In genomic region chr13:84279166-84279565, GRCh38 we compare ENCODE assay signal across 23 cellular contexts.
"Had no signal": no experiment of that assay in that cellular context is flagged by ENCODE, and none has a peak within 500 bp of the region (broad histone marks: within the 10 kb centered on the region; RNA-seq: fewer than 3 reads in every experiment).

No MANE protein-coding gene starts in this region.

- H3K36me3 Mint-ChIP-seq: activated CD4-positive, alpha-beta memory T cell treated with anti-CD3 and anti-CD28 coated beads for 36 hours; activated naive CD8-positive, alpha-beta T cell; brain; naive thymus-derived CD8-positive, alpha-beta T cell; stimulated activated memory B cell treated with anti-CD40 and anti-IgM and Interleukin-4, amounts not matched to agents 10 μg/mL and 1 μg/mL and 100 μg/mL, for 72 hours; type B pancreatic cell; WTC11 had no signal

- H3K27me3 Mint-ChIP-seq: activated CD4-positive, alpha-beta memory T cell treated with anti-CD3 and anti-CD28 coated beads for 36 hours; activated CD4-positive, alpha-beta T cell treated with anti-CD3 and anti-CD28 coated beads for 36 hours; activated naive CD8-positive, alpha-beta T cell; brain; naive thymus-derived CD8-positive, alpha-beta T cell; stimulated activated memory B cell treated with anti-CD40 and anti-IgM and Interleukin-4, amounts not matched to agents 10 μg/mL and 1 μg/mL and 100 μg/mL, for 72 hours; type B pancreatic cell had no signal

- H3K9me3 ChIP-seq: gastrocnemius medialis, pancreas, spleen, testis had no signal

- H3K27ac Mint-ChIP-seq: activated CD4-positive, alpha-beta memory T cell treated with anti-CD3 and anti-CD28 coated beads for 36 hours; activated CD4-positive, alpha-beta T cell treated with anti-CD3 and anti-CD28 coated beads for 36 hours; activated naive CD8-positive, alpha-beta T cell; activated T-helper 1 cell treated with anti-CD3 and anti-CD28 coated beads, Interleukin-12 subunit alpha, Interleukin-12 subunit beta, Interleukin-2, Interleukin-4 antibody, amounts not matched to agents 30 ng/mL and 10 ng/mL and 1 ng/mL, durations not matched to agents 14 hours and 24 hours and 36 hours; brain; naive thymus-derived CD8-positive, alpha-beta T cell; stimulated activated memory B cell treated with anti-CD40 and anti-IgM and Interleukin-4, amounts not matched to agents 10 μg/mL and 1 μg/mL and 100 μg/mL, for 72 hours; T-helper 2 cell treated with Interferon-gamma antibody and Interleukin-4, amounts not matched to agents 5 μg/mL and 100 μg/mL, for 36 hours; type B pancreatic cell; WTC11 had no signal

- H3K4me3 Mint-ChIP-seq: activated CD4-positive, alpha-beta memory T cell treated with anti-CD3 and anti-CD28 coated beads for 36 hours; activated CD4-positive, alpha-beta T cell treated with anti-CD3 and anti-CD28 coated beads for 36 hours; activated naive CD8-positive, alpha-beta T cell; activated T-helper 1 cell treated with anti-CD3 and anti-CD28 coated beads, Interleukin-12 subunit alpha, Interleukin-12 subunit beta, Interleukin-2, Interleukin-4 antibody, amounts not matched to agents 30 ng/mL and 10 ng/mL and 1 ng/mL, durations not matched to agents 14 hours and 24 hours and 36 hours; brain; naive thymus-derived CD8-positive, alpha-beta T cell; stimulated activated memory B cell treated with anti-CD40 and anti-IgM and Interleukin-4, amounts not matched to agents 10 μg/mL and 1 μg/mL and 100 μg/mL, for 72 hours; T-helper 2 cell treated with Interferon-gamma antibody and Interleukin-4, amounts not matched to agents 5 μg/mL and 100 μg/mL, for 36 hours; type B pancreatic cell; WTC11 had no signal

- H3K27ac ChIP-seq: coronary artery, gastrocnemius medialis, pancreas, spleen, testis had no signal

- H3K4me1 Mint-ChIP-seq: activated CD4-positive, alpha-beta T cell treated with anti-CD3 and anti-CD28 coated beads for 36 hours; naive thymus-derived CD8-positive, alpha-beta T cell; stimulated activated memory B cell treated with anti-CD40 and anti-IgM and Interleukin-4, amounts not matched to agents 10 μg/mL and 1 μg/mL and 100 μg/mL, for 72 hours; WTC11 had no signal

- DNase-seq: activated CD4-positive, alpha-beta memory T cell treated with anti-CD3 and anti-CD28 coated beads for 36 hours; activated CD4-positive, alpha-beta T cell treated with anti-CD3 and anti-CD28 coated beads for 36 hours; activated gamma-delta T cell treated with Interleukin-2 at 50 U/mL for 16 hours; activated T-cell treated with anti-CD3 and anti-CD28 coated beads for 4 hours; amniotic stem cell; central memory CD4-positive, alpha-beta T cell; gastrocnemius medialis; head of caudate nucleus; mesenchymal stem cell; naive thymus-derived CD8-positive, alpha-beta T cell; pancreas; spleen; stimulated activated CD4-positive, alpha-beta T cell treated with anti-CD3 and anti-CD28 coated beads, Interleukin-4, amount 100 ng/mL, for 4 hours; testis had no signal

- H3K4me3 ChIP-seq: coronary artery, gastrocnemius medialis, pancreas, spleen, testis had no signal

- H3K9me3 Mint-ChIP-seq: activated CD4-positive, alpha-beta memory T cell treated with anti-CD3 and anti-CD28 coated beads for 36 hours; activated T-helper 1 cell treated with anti-CD3 and anti-CD28 coated beads, Interleukin-12 subunit alpha, Interleukin-12 subunit beta, Interleukin-2, Interleukin-4 antibody, amounts not matched to agents 30 ng/mL and 10 ng/mL and 1 ng/mL, durations not matched to agents 14 hours and 24 hours and 36 hours; brain; naive thymus-derived CD8-positive, alpha-beta T cell; stimulated activated memory B cell treated with anti-CD40 and anti-IgM and Interleukin-4, amounts not matched to agents 10 μg/mL and 1 μg/mL and 100 μg/mL, for 72 hours; T-helper 2 cell treated with Interferon-gamma antibody and Interleukin-4, amounts not matched to agents 5 μg/mL and 100 μg/mL, for 36 hours; type B pancreatic cell; WTC11 had no signal

- H3K36me3 ChIP-seq: gastrocnemius medialis, pancreas, spleen had no signal

- H3K27me3 ChIP-seq: gastrocnemius medialis, pancreas, spleen, testis had no signal

- ATAC-seq: activated CD4-positive, alpha-beta T cell treated with anti-CD3 and anti-CD28 coated beads for 36 hours; gastrocnemius medialis; naive thymus-derived CD8-positive, alpha-beta T cell; pancreas; sciatic nerve; stimulated activated memory B cell treated with anti-CD40 and anti-IgM and Interleukin-4, amounts not matched to agents 10 μg/mL and 1 μg/mL and 100 μg/mL, for 72 hours; WTC11 had no signal

- H3K4me1 ChIP-seq: gastrocnemius medialis, pancreas, spleen, testis had no signal
